In the genomic region with DNA sequence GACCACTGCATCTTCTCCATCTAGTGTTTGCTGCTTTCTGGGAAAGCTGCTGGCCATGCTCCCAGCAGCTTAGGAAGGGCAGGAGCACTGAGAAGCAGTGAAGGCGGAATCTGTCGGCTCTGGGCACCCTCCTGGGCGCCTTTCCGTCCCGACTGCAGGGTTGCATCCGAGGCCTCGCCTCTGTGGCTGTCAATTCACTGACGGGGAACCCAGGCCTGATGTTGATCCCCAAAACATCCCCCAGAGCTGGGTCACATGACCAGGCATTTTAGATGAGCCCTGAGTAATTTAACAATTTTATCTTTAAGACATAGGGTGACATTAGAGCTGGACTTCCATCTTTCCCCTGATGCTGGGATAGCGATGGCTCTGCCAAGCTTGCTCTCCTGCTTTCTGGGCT, we compare ENCODE assay signal across 27 cellular contexts.
"Had no signal": no experiment of that assay in that cellular context is flagged by ENCODE, and none has a peak within 500 bp of the region (broad histone marks: within the 10 kb centered on the region; RNA-seq: fewer than 3 reads in every experiment).

No MANE protein-coding gene starts in this region.

- H3K27me3 ChIP-seq: neural progenitor cell, neutrophil, ovary, testis, transverse colon, uterus had no signal

- H3K4me2 ChIP-seq: neural progenitor cell had no signal

- H3K4me3 ChIP-seq: neural progenitor cell, ovary, psoas muscle, suprapubic skin, testis, tibial artery, transverse colon, upper lobe of right lung, uterus had no signal

- H3K79me2 ChIP-seq: parathyroid adenoma had no signal

- FAIRE-seq: small intestine had no signal

- H3K9ac ChIP-seq: neural progenitor cell, parathyroid adenoma had no signal

- ATAC-seq: naive thymus-derived CD4-positive, alpha-beta T cell; natural killer cell; psoas muscle; right cardiac atrium; sciatic nerve; stimulated activated memory B cell treated with anti-CD40 and anti-IgM and Interleukin-4, amounts not matched to agents 10 μg/mL and 1 μg/mL and 100 μg/mL, for 72 hours; stimulated activated naive CD8-positive, alpha-beta T cell treated with anti-CD3 and anti-CD28 coated beads, Interleukin-15, amount 100 ng/mL, for 72 hours; stimulated activated naive CD8-positive, alpha-beta T cell treated with anti-CD3 and anti-CD28 coated beads, Interleukin-15, Interleukin-2, amounts not matched to agents 100 U/mL and 50 U/mL, for 24 hours; upper lobe of right lung had no signal

- H2AFZ ChIP-seq: neural progenitor cell, parathyroid adenoma had no signal

- DNase-seq: naive thymus-derived CD4-positive, alpha-beta T cell; natural killer cell; nucleus accumbens; ovary; right cardiac atrium; small intestine; stimulated activated CD4-positive, alpha-beta T cell treated with anti-CD3 and anti-CD28 coated beads, Interleukin-12 subunit alpha, Interleukin-12 subunit beta, amount 100 ng/mL, for 4 hours; stimulated activated CD4-positive, alpha-beta T cell treated with anti-CD3 and anti-CD28 coated beads, Interleukin-1b, Interleukin-23, amount 100 ng/mL, for 48 hours; stimulated activated CD4-positive, alpha-beta T cell treated with anti-CD3 and anti-CD28 coated beads, Interleukin-4, amount 100 ng/mL, for 1 hour; stimulated activated CD4-positive, alpha-beta T cell treated with anti-CD3 and anti-CD28 coated beads, Interleukin-4, amount 100 ng/mL, for 4 hours; stimulated activated CD8-positive, alpha-beta memory T cell treated with anti-CD3 and anti-CD28 coated beads, Interleukin-4, amount 100 ng/mL, for 48 hours; stimulated activated naive CD4-positive, alpha-beta T cell; stimulated activated naive CD8-positive, alpha-beta T cell treated with anti-CD3 and anti-CD28 coated beads, Interleukin-15, amount 100 ng/mL, for 72 hours; stimulated activated naive CD8-positive, alpha-beta T cell treated with anti-CD3 and anti-CD28 coated beads, Interleukin-15, Interleukin-2, amounts not matched to agents 100 U/mL and 50 U/mL, for 24 hours; substantia nigra; testis; tibial artery; transverse colon; upper lobe of right lung; uterus had no signal

- H3K4me1 ChIP-seq: neural progenitor cell, parathyroid adenoma, psoas muscle, testis, tibial artery, transverse colon, upper lobe of right lung, uterus had no signal

- H3K27ac ChIP-seq: neural progenitor cell, neutrophil, ovary, parathyroid adenoma, psoas muscle, suprapubic skin, testis, tibial artery, transverse colon, upper lobe of right lung, uterus had no signal

- H3K36me3 ChIP-seq: neural progenitor cell, neutrophil, ovary, suprapubic skin, tibial artery, transverse colon, upper lobe of right lung, uterus had no signal

- H3K9me3 ChIP-seq: neutrophil, ovary, psoas muscle, suprapubic skin, testis, tibial artery, transverse colon, upper lobe of right lung, uterus had no signal
